ENCODE assay signal across 1 cellular context in genomic region chr14:100306506-100307214, GRCh38.
TF ChIP-seq lines count a peak whose summit lies in the region.

No MANE protein-coding gene starts in this region.

TF ChIP-seq in HepG2, 621 proteins besides CTCF, POLR2A, EP300 and RAD21 (continued from another document and continues in another):
- TF ChIP-seq ZNF407 (CRISPR knock-in tag; IDR thresholded peaks at IDR 0.05; ENCODE audit: not compliant biosample characterization) (no peak), GLMP (CRISPR knock-in tag; IDR thresholded peaks at IDR 0.05; ENCODE audit: borderline replicate concordance) (no peak), EEA1 (CRISPR knock-in tag; IDR thresholded peaks at IDR 0.05; ENCODE audit: borderline replicate concordance) (peak; percentile 60; the same call in 1 of the 2 replicates), ZNF552 (CRISPR knock-in tag; IDR thresholded peaks at IDR 0.05; ENCODE audit: borderline replicate concordance) (no peak), ZSCAN31 (CRISPR knock-in tag; IDR thresholded peaks at IDR 0.05; ENCODE audit: low read depth) (peak; percentile 77), ZNF280B (CRISPR knock-in tag; IDR thresholded peaks at IDR 0.05; ENCODE audit: borderline replicate concordance) (peak; percentile 74; the same call in 1 of the 2 replicates), ARID3A (IDR thresholded peaks at IDR 0.05; ENCODE audit: low read depth, low read length) (no peak), POLR2AphosphoS5 (IDR thresholded peaks at IDR 0.05; ENCODE audit: low read depth, low read length) (peak; percentile 46; the same call in 1 of the 2 replicates), MTA1 (CRISPR knock-in tag; IDR thresholded peaks at IDR 0.05; ENCODE audit: borderline replicate concordance) (peak; percentile 86; the same call in 1 of the 2 replicates), MYPOP (CRISPR knock-in tag; IDR thresholded peaks at IDR 0.05) (peak; percentile 38; the same call in 1 of the 2 replicates), EED (CRISPR knock-in tag; IDR thresholded peaks at IDR 0.05) (peak; percentile 58; the same call in 1 of the 2 replicates), ATF4 (CRISPR knock-in tag; IDR thresholded peaks at IDR 0.05) (0 out of 4 replicates have a peak, but pooled peaks of 1 of the 2 experiments have one; percentile 41), ZBTB4 (CRISPR knock-in tag; IDR thresholded peaks at IDR 0.05; ENCODE audit: borderline replicate concordance) (0 out of 2 replicates have a peak, but pooled peaks have one; percentile 36), KAT8 (CRISPR knock-in tag; IDR thresholded peaks at IDR 0.05) (peak; percentile 28; the same call in 1 of the 2 replicates), ZSCAN21 (CRISPR knock-in tag; IDR thresholded peaks at IDR 0.05; ENCODE audit: borderline replicate concordance) (0 out of 2 replicates have a peak, but pooled peaks have one; percentile 3), ZNF142 (CRISPR knock-in tag; IDR thresholded peaks at IDR 0.05) (no peak), ISL2 (CRISPR knock-in tag; IDR thresholded peaks at IDR 0.05) (peak; percentile 12; the same call in 1 of the 2 replicates), NONO (IDR thresholded peaks at IDR 0.05) (no peak), NONO (CRISPR knock-in tag; conservative IDR thresholded peaks at IDR 0.05) (peak; percentile 79), SP4 (CRISPR knock-in tag; IDR thresholded peaks at IDR 0.05) (peak; percentile 83; the same call in 1 of the 2 replicates), IRF1 (CRISPR knock-in tag; IDR thresholded peaks at IDR 0.05; ENCODE audit: low read depth) (no peak), ZFP36L1 (CRISPR knock-in tag; IDR thresholded peaks at IDR 0.05) (no peak; the same call in 1 of the 2 replicates), ZC3H13 (CRISPR knock-in tag; IDR thresholded peaks at IDR 0.05) (0 out of 2 replicates have a peak, but pooled peaks have one; percentile 35), ZNF776 (CRISPR knock-in tag; IDR thresholded peaks at IDR 0.05) (no peak)
